8 cellular contexts compared by ENCODE assay signal in genomic region chr20:50509923-50510705, GRCh38. TPM values are rescaled to one million over a fixed set of nuclear protein-coding genes. Genes with fewer than 3 reads are reported as not detected.
DNase-seq lines count a peak whose midpoint lies in the region; ATAC-seq and TF ChIP-seq lines count a peak whose summit lies in the region.

Gene PTPN1, plus strand, starts transcription at chr20:50510383. Its CDS starts 145 bp downstream, at chr20:50510528.

- peak within 1 kb of the TSS; percentile 11 for H2AFZ ChIP-seq in ACC112 (ENCODE audit: low read length, unreplicated experiment)

- peaks cover 50% of the 10 kb centered on the region for H3K79me2 ChIP-seq in ACC112 (ENCODE audit: control insufficient read depth, insufficient read depth, low read length, unreplicated experiment)

- intact Hi-C loops in breast epithelium (cut with DNase I; ENCODE audit: low total_unique reads): no loop called here

- peak; percentile 95 for DNase-seq in NCI-H2196 treated with DMSO at 0.1 percent for 48 hours (lab: John Stamatoyannopoulos, UW; ENCODE audit: unreplicated experiment)
- peak; percentile 98 to 99 for DNase-seq in breast epithelium (ENCODE audit: low spot score in 2 of 2)

- H3K9me3 ChIP-seq in breast epithelium: no peaks in the 10 kb centered on the region
- no peaks in the 10 kb centered on the region for H3K9me3 ChIP-seq in iPS-18c (ENCODE audit: control insufficient read depth, insufficient read depth, low read length)

- peak within 1 kb of the TSS; percentile 93 for H3K4me3 ChIP-seq in ACC112 (ENCODE audit: low read depth, low read length)
- H3K4me3 ChIP-seq in breast epithelium: peak within 1 kb of the TSS; percentile 97 to 100 (median 99)
- H3K4me3 ChIP-seq in iPS-18c (ENCODE audit: insufficient read depth, low read depth, low read length): peak within 1 kb of the TSS; percentile 100
- peak within 1 kb of the TSS; percentile 51 to 95 (median 84) for H3K4me3 ChIP-seq in skin epidermis

- H3K27me3 ChIP-seq in ACC112 (ENCODE audit: insufficient read depth, low read length) (no peaks in the 10 kb centered on the region), breast epithelium (no peaks in the 10 kb centered on the region)

- TF ChIP-seq POLR2A in breast epithelium (IDR thresholded peaks at IDR 0.05): peak; percentile 94

- H3K36me3 ChIP-seq in ACC112 (ENCODE audit: insufficient read depth, low read length) (no peaks in the 10 kb centered on the region), breast epithelium (no peaks in the 10 kb centered on the region)

- ATAC-seq in GM18868 (IDR thresholded peaks at IDR 0.05; ENCODE audit: unreplicated experiment) (peak; percentile 92), HG03108 (IDR thresholded peaks at IDR 0.05; ENCODE audit: unreplicated experiment) (peak; percentile 87)

- H3K4me1 ChIP-seq in ACC112 (ENCODE audit: control insufficient read depth, insufficient read depth, low read length, unreplicated experiment) (peaks cover 24% of the 10 kb centered on the region), breast epithelium (peaks cover 0 to 10% of the 10 kb centered on the region in 2 donors)

- H3K27ac ChIP-seq in ACC112 (ENCODE audit: low read depth, low read length) (peak within 1 kb of the TSS; percentile 95), VCaP (peak within 1 kb of the TSS; percentile 82), breast epithelium (peak within 1 kb of the TSS; percentile 92 to 94), skin epidermis (peak within 1 kb of the TSS; percentile 65 to 99 (median 90))

- TF ChIP-seq CTCF in VCaP (conservative IDR thresholded peaks at IDR 0.05) (no peak), breast epithelium (IDR thresholded peaks at IDR 0.05) (peak in 2 of 3 donors; percentile 16 to 21)

RNA-seq across cellular contexts. Expression of gene PTPN1, which starts in this region (rescaled TPM):
- 10 to 100 TPM; 23.8 to 29.2 (median 28.5) TPM for total RNA-seq in breast epithelium

Comparison
In these comparisons a context has a peak if more than half of its experiments do, and no peak if none do; other contexts are left out.
1. Peak in every context shown above with its lines: DNase-seq, ATAC-seq, H3K4me3 ChIP-seq and H3K27ac ChIP-seq.